Comparison of ENCODE assay signal across 8 cellular contexts in genomic region chr2:231199219-231199618, GRCh38. TPM values are rescaled to one million over a fixed set of nuclear protein-coding genes. Genes with fewer than 3 reads are reported as not detected.
A peak's percentile ranks its signal among the peaks of the same experiment; 100 is the strongest.
DNase-seq lines count a peak whose midpoint lies in the region; ATAC-seq and TF ChIP-seq lines count a peak whose summit lies in the region.

No MANE protein-coding gene starts in this region.

- H3K27ac ChIP-seq in tibial nerve = no peak overlapping the region

- no peak for TF ChIP-seq POLR2A in tibial nerve (IDR thresholded peaks at IDR 0.05)

- H3K4me1 Mint-ChIP-seq in activated T-cell treated with anti-CD3 and anti-CD28 coated beads, Interleukin-2, amount 50 U/mL, for 24 hours (ENCODE audit: low read depth) = peaks cover 17% of the 10 kb centered on the region
- peaks cover 18% of the 10 kb centered on the region for H3K4me1 Mint-ChIP-seq in activated naive CD8-positive, alpha-beta T cell (ENCODE audit: low read depth)

- DNase-seq in activated T-cell treated with anti-CD3 and anti-CD28 coated beads, Interleukin-2, amount 50 U/mL, for 24 hours = no peak
- no peak for DNase-seq in activated T-cell treated with anti-CD3 and anti-CD28 coated beads, Interleukin-2, amount 50 U/mL, for 1 hour
- no peak for DNase-seq in kidney epithelial cell (ENCODE audit: low read depth)
- no peak for DNase-seq in tibial nerve (ENCODE audit: low spot score in 2 of 2)
- no peak for DNase-seq in DMS79 treated with DMSO at 0.1 percent for 48 hours (lab: John Stamatoyannopoulos, UW)
- DNase-seq in Kasumi-1 (lab: John Stamatoyannopoulos, UW) = no peak

- no peak for TF ChIP-seq EP300 in tibial nerve (IDR thresholded peaks at IDR 0.05)

- H3K36me3 ChIP-seq in kidney epithelial cell (ENCODE audit: control insufficient read depth, insufficient read depth, low read length) = no peaks in the 10 kb centered on the region
- H3K36me3 ChIP-seq in tibial nerve = no peaks in the 10 kb centered on the region

- peaks cover 3% of the 10 kb centered on the region for H3K36me3 Mint-ChIP-seq in activated T-cell treated with anti-CD3 and anti-CD28 coated beads, Interleukin-2, amount 50 U/mL, for 24 hours (ENCODE audit: low read depth)
- no peaks in the 10 kb centered on the region for H3K36me3 Mint-ChIP-seq in activated naive CD8-positive, alpha-beta T cell

- peak overlapping the region; percentile 81 for H3K4me3 Mint-ChIP-seq in activated T-cell treated with anti-CD3 and anti-CD28 coated beads, Interleukin-2, amount 50 U/mL, for 24 hours
- peak overlapping the region; percentile 88 for H3K4me3 Mint-ChIP-seq in activated naive CD8-positive, alpha-beta T cell

- H3K27me3 ChIP-seq in kidney epithelial cell (ENCODE audit: control insufficient read depth, insufficient read depth, low read length) = no peaks in the 10 kb centered on the region
- H3K27me3 ChIP-seq in tibial nerve = no peaks in the 10 kb centered on the region

- H3K9me3 ChIP-seq in tibial nerve = no peaks in the 10 kb centered on the region

- no peaks in the 10 kb centered on the region for H3K9me3 Mint-ChIP-seq in activated T-cell treated with anti-CD3 and anti-CD28 coated beads, Interleukin-2, amount 50 U/mL, for 24 hours
- no peaks in the 10 kb centered on the region for H3K9me3 Mint-ChIP-seq in activated naive CD8-positive, alpha-beta T cell (ENCODE audit: low read depth)

- peaks cover 0 to 15% (median 2%) of the 10 kb centered on the region in 4 donors for H3K4me1 ChIP-seq in tibial nerve

- H3K27me3 Mint-ChIP-seq in activated T-cell treated with anti-CD3 and anti-CD28 coated beads, Interleukin-2, amount 50 U/mL, for 24 hours = peaks cover under 1% of the 10 kb centered on the region
- H3K27me3 Mint-ChIP-seq in activated naive CD8-positive, alpha-beta T cell = peaks cover 2% of the 10 kb centered on the region

- WGBS in tibial nerve, 2 donors = 23 to 37% methylated on average over 5 of the region's 5 CpGs

- H3K4me3 ChIP-seq in kidney epithelial cell (ENCODE audit: low read depth, low read length) (peak overlapping the region; percentile 59), tibial nerve (peak overlapping the region; percentile 56 to 77 (median 71))

- ATAC-seq in HG03460 (IDR thresholded peaks at IDR 0.05; ENCODE audit: unreplicated experiment) = no peak

- peak overlapping the region; percentile 61 for H3K27ac Mint-ChIP-seq in activated T-cell treated with anti-CD3 and anti-CD28 coated beads, Interleukin-2, amount 50 U/mL, for 24 hours
- H3K27ac Mint-ChIP-seq in activated naive CD8-positive, alpha-beta T cell = peak overlapping the region; percentile 58

- no peak for TF ChIP-seq CTCF in kidney epithelial cell (IDR thresholded peaks at IDR 0.05; ENCODE audit: insufficient read depth, low read length, poor library complexity, severe bottlenecking)
- no peak for TF ChIP-seq CTCF in tibial nerve (IDR thresholded peaks at IDR 0.05)

RNA-seq across cellular contexts. Expression of gene ARMC9, which starts 0.8 kb away (rescaled TPM):
- total RNA-seq in kidney epithelial cell (20.0 and 27.5 TPM in 2 replicates), tibial nerve (10 to 100 TPM in 3 of 4 donors, 1 to 10 TPM in 1; 8.7 to 30.0 (median 18.6) TPM)
